26 cellular contexts compared by ENCODE assay signal in the genomic region with DNA sequence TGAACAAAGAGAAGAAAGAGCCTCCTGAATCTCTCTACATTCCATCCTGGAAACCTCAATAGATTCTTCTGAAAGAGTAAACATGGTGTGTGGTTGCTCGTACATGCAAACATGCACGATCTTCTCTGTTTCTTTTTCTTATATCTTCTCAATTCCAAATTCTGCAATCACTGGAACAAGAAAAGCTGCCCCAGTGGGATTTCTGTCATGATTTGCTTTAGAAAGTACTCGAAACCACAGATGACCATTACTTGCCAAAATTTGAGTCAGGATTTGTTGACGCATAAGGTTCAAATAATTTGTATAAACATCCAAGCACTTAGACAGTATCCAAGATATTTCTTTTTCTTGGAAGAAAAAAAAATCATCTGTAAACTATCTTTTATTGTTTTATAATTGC.
DNase-seq lines count a peak whose midpoint lies in the region; ATAC-seq and TF ChIP-seq lines count a peak whose summit lies in the region.
"Had no signal": no experiment of that assay in that cellular context is flagged by ENCODE, and none has a peak within 500 bp of the region (broad histone marks: within the 10 kb centered on the region; RNA-seq: fewer than 3 reads in every experiment).

No MANE protein-coding gene starts in this region.

- H3K36me3 Mint-ChIP-seq in activated CD4-positive, alpha-beta T cell treated with anti-CD3 and anti-CD28 coated beads, Interleukin-2, amount 10 ng/mL, durations not matched to agents 24 days and 14 days (ENCODE audit: low read depth) = no peaks in the 10 kb centered on the region
- H3K36me3 Mint-ChIP-seq: activated CD4-positive, alpha-beta memory T cell treated with anti-CD3 and anti-CD28 coated beads for 36 hours; stimulated activated effector memory CD8-positive, alpha-beta T cell treated with anti-CD3 and anti-CD28 coated beads, Interleukin-12 subunit alpha, Interleukin-12 subunit beta, amount 100 ng/mL, for 72 hours had no signal

- no peaks in the 10 kb centered on the region for H3K27me3 Mint-ChIP-seq in activated CD4-positive, alpha-beta T cell treated with anti-CD3 and anti-CD28 coated beads, Interleukin-2, amount 10 ng/mL, durations not matched to agents 24 days and 14 days
- H3K27me3 Mint-ChIP-seq: activated B cell treated with CpG ODN at 0.5 μM for 24 hours; activated CD4-positive, alpha-beta memory T cell treated with anti-CD3 and anti-CD28 coated beads for 36 hours; CD4-positive, alpha-beta T cell had no signal

- CTCF ChIA-PET in PC-3 (lab: Charles Lee) = no interaction called here

- intact Hi-C loops in PC-3 (cut with micrococcal nuclease) = loop anchor here (10.0 kb wide), 1 partner anchor 250 kb away; no protein-coding TSS in a partner anchor
- intact Hi-C loops in activated CD4-positive, alpha-beta T cell treated with anti-CD3 and anti-CD28 coated beads, Interleukin-2, amount 10 ng/mL, durations not matched to agents 24 days and 14 days (cut with micrococcal nuclease) = no loop called here

- H3K27ac ChIP-seq in PC-3 (ENCODE audit: low read length) = peak overlapping the region; percentile 49
- H3K27ac ChIP-seq: cardiac muscle cell, spleen, suprapubic skin, uterus had no signal

- H3K4me1 ChIP-seq in PC-3 (ENCODE audit: insufficient read depth, low read length) = peaks cover 15% of the 10 kb centered on the region
- H3K4me1 ChIP-seq: spleen, suprapubic skin, uterus had no signal

- POLR2A ChIA-PET in PC-3 (lab: Charles Lee; ENCODE audit: unreplicated experiment) = no interaction called here

- no peaks in the 10 kb centered on the region for H3K36me3 ChIP-seq in PC-3 (ENCODE audit: low read depth, low read length)
- H3K36me3 ChIP-seq: cardiac muscle cell, spleen, suprapubic skin, uterus had no signal

- no peak overlapping the region for H3K9ac ChIP-seq in PC-3 (ENCODE audit: low read length)

- H3F3A ChIP-seq in PC-3 (ENCODE audit: low read length, unreplicated experiment) = no peaks in the 10 kb centered on the region

- DNase-seq in ELR (ENCODE audit: low read depth) (peak; percentile 29), PC-3 (peak; percentile 71), epithelial cell of esophagus (ENCODE audit: low read depth) (peak; percentile 33), skeletal muscle cell (ENCODE audit: low read depth) (peak; percentile 72), NK-92 (lab: John Stamatoyannopoulos, UW; ENCODE audit: unreplicated experiment) (no peak)
- DNase-seq in activated CD4-positive, alpha-beta T cell treated with anti-CD3 and anti-CD28 coated beads, Interleukin-2, amount 10 ng/mL, durations not matched to agents 24 days and 14 days = no peak
- DNase-seq: activated B cell treated with CpG ODN at 0.5 μM for 24 hours; activated CD4-positive, alpha-beta memory T cell treated with anti-CD3 and anti-CD28 coated beads for 36 hours; activated effector memory CD4-positive, alpha-beta T cell treated with Interleukin-2 at 50 U/mL for 16 hours; activated T-cell treated with anti-CD3 and anti-CD28 coated beads for 4 hours; CD4-positive, alpha-beta T cell; cortex of kidney; left colon; NCI-H1417; NCI-H2081 treated with DMSO at 0.1 percent for 48 hours; NCI-H446; occipital lobe; OCI-M1; spleen; stimulated activated CD4-positive, alpha-beta T cell treated with anti-CD3 and anti-CD28 coated beads, Interleukin-2, amount 100 ng/mL, for 48 hours; T-helper 9 cell; uterus had no signal

- 0 out of 2 replicates have a peak overlapping the region, but pooled peaks have one; percentile 8 for H2AFZ ChIP-seq in PC-3 (ENCODE audit: low read length)

- H3K4me3 ChIP-seq in PC-3 (ENCODE audit: low read length) (peak overlapping the region; percentile 14; the same call in 1 of the 2 replicates), epithelial cell of esophagus (ENCODE audit: low read length) (no peak overlapping the region), skeletal muscle cell (ENCODE audit: low read depth, low read length) (no peak overlapping the region)
- H3K4me3 ChIP-seq: cardiac muscle cell, spleen, suprapubic skin, uterus had no signal

- no peaks in the 10 kb centered on the region for H3K9me2 ChIP-seq in PC-3 (replicated peaks; ENCODE audit: low read length)

- no peak overlapping the region for H3K4me3 Mint-ChIP-seq in activated CD4-positive, alpha-beta T cell treated with anti-CD3 and anti-CD28 coated beads, Interleukin-2, amount 10 ng/mL, durations not matched to agents 24 days and 14 days
- H3K4me3 Mint-ChIP-seq: activated B cell treated with CpG ODN at 0.5 μM for 24 hours; activated CD4-positive, alpha-beta memory T cell treated with anti-CD3 and anti-CD28 coated beads for 36 hours; CD4-positive, alpha-beta T cell; stimulated activated effector memory CD8-positive, alpha-beta T cell treated with anti-CD3 and anti-CD28 coated beads, Interleukin-12 subunit alpha, Interleukin-12 subunit beta, amount 100 ng/mL, for 72 hours had no signal

- no TSS peak for BruUV-seq in PC-3 (replicated peaks; lab: Mats Ljungman, UMichigan)

- no peaks in the 10 kb centered on the region for H3K4me1 Mint-ChIP-seq in activated CD4-positive, alpha-beta T cell treated with anti-CD3 and anti-CD28 coated beads, Interleukin-2, amount 10 ng/mL, durations not matched to agents 24 days and 14 days
- H3K4me1 Mint-ChIP-seq: activated B cell treated with CpG ODN at 0.5 μM for 24 hours; stimulated activated effector memory CD8-positive, alpha-beta T cell treated with anti-CD3 and anti-CD28 coated beads, Interleukin-12 subunit alpha, Interleukin-12 subunit beta, amount 100 ng/mL, for 72 hours had no signal

- H3K27ac Mint-ChIP-seq in activated CD4-positive, alpha-beta T cell treated with anti-CD3 and anti-CD28 coated beads, Interleukin-2, amount 10 ng/mL, durations not matched to agents 24 days and 14 days = no peak overlapping the region
- H3K27ac Mint-ChIP-seq: activated B cell treated with CpG ODN at 0.5 μM for 24 hours; activated CD4-positive, alpha-beta memory T cell treated with anti-CD3 and anti-CD28 coated beads for 36 hours; CD4-positive, alpha-beta T cell; stimulated activated effector memory CD8-positive, alpha-beta T cell treated with anti-CD3 and anti-CD28 coated beads, Interleukin-12 subunit alpha, Interleukin-12 subunit beta, amount 100 ng/mL, for 72 hours had no signal

- no peaks in the 10 kb centered on the region for H3K27me3 ChIP-seq in PC-3 (ENCODE audit: low read length)
- H3K27me3 ChIP-seq: cardiac muscle cell, spleen, suprapubic skin, uterus had no signal

- ATAC-seq in PC-3 (peak; percentile 65), GM21367 (IDR thresholded peaks at IDR 0.05; ENCODE audit: unreplicated experiment) (no peak)
- ATAC-seq: left colon; stimulated activated effector memory CD8-positive, alpha-beta T cell treated with anti-CD3 and anti-CD28 coated beads, Interleukin-12 subunit alpha, Interleukin-12 subunit beta, amount 100 ng/mL, for 72 hours had no signal

- no peak for TF ChIP-seq CTCF in PC-3 (conservative IDR thresholded peaks at IDR 0.05; ENCODE audit: low read depth, low read length)
- no peak for TF ChIP-seq CTCF in epithelial cell of esophagus (IDR thresholded peaks at IDR 0.05; ENCODE audit: insufficient read depth, low read depth, low read length, missing control alignments)

- H3K9me3 Mint-ChIP-seq in activated CD4-positive, alpha-beta T cell treated with anti-CD3 and anti-CD28 coated beads, Interleukin-2, amount 10 ng/mL, durations not matched to agents 24 days and 14 days = no peaks in the 10 kb centered on the region

- peak overlapping the region; percentile 54 for H3K4me2 ChIP-seq in PC-3 (ENCODE audit: low read length)

- H3K79me2 ChIP-seq in PC-3 (ENCODE audit: low read length) = no peaks in the 10 kb centered on the region

- no peaks in the 10 kb centered on the region for H3K9me3 ChIP-seq in PC-3 (ENCODE audit: low read length)
- H3K9me3 ChIP-seq: suprapubic skin, uterus had no signal

- H4K20me1 ChIP-seq in PC-3 (ENCODE audit: low read length) = no peaks in the 10 kb centered on the region

Comparison
In these comparisons a context has a peak if more than half of its experiments do, and no peak if none do; other contexts are left out.
1. DNase-seq: peak in ELR (single experiment), PC-3 (single experiment), epithelial cell of esophagus (single experiment) and skeletal muscle cell (single experiment); none in NK-92 (single experiment) and activated CD4-positive, alpha-beta T cell treated with anti-CD3 and anti-CD28 coated beads, Interleukin-2, amount 10 ng/mL, durations not matched to agents 24 days and 14 days (single experiment).